ENCODE assay signal across 31 cellular contexts in the genomic region with DNA sequence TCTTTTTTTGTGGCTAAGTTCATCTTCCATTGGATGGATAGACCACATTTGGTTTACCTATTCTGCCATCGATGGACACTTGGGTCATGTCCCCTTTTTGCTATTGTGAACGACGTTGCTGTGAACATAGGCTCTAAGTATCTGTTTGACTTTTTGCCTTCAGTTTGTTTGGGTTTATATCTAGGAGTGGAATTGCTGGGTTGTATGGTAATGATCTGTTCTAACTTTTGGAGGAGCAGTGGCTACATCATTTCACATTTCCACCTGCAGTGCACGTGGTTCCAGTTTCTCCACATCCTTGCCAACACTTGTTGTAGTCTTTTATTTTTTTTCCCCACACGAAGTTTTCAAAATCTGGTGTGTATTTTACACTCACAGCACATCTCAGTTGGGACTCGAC. TPM values are rescaled to one million over a fixed set of nuclear protein-coding genes. Genes with fewer than 3 reads are reported as not detected.
"Had no signal": no experiment of that assay in that cellular context is flagged by ENCODE, and none has a peak within 500 bp of the region (broad histone marks: within the 10 kb centered on the region; RNA-seq: fewer than 3 reads in every experiment).

No MANE protein-coding gene starts in this region.

- DNase-seq: activated CD4-positive, alpha-beta T cell treated with anti-CD3 and anti-CD28 coated beads for 36 hours; activated CD4-positive, alpha-beta T cell treated with anti-CD3 and anti-CD28 coated beads, Interleukin-2, amount 10 ng/mL, durations not matched to agents 7 days and 5 days; activated CD4-positive, alpha-beta T cell treated with anti-CD3 and anti-CD28 coated beads, Interleukin-2, amount 50 U/mL, for 48 hours; activated CD8-positive, alpha-beta T cell treated with anti-CD3 and anti-CD28 coated beads, Interleukin-2, amount 10 ng/mL, durations not matched to agents 7 days and 5 days; activated gamma-delta T cell; activated naive CD4-positive, alpha-beta T cell treated with Interleukin-2 at 50 U/mL for 16 hours; activated naive CD8-positive, alpha-beta T cell treated with anti-CD3 and anti-CD28 coated beads, Interleukin-2, amount 10 ng/mL, durations not matched to agents 7 days and 5 days; activated T-cell treated with anti-CD3 and anti-CD28 coated beads, Interleukin-2, amount 50 U/mL, for 24 hours; adrenal gland; central memory CD4-positive, alpha-beta T cell; colonic mucosa; Karpas-422; NCI-H1105; NCI-H1417 treated with DMSO at 0.1 percent for 48 hours; NCI-H1694; NCI-H2029; NCI-H345; NCI-H524 treated with DMSO at 0.1 percent for 48 hours; NCI-H748 treated with DMSO at 0.1 percent for 48 hours; NK-92 treated with Interleukin-12 subunit alpha and Interleukin-12 subunit beta, amount 100 ng/mL, for 24 hours; Right ventricle myocardium superior; SW 1271; T1000 had no signal

- H3K4me1 ChIP-seq: colonic mucosa had no signal

- H3K9me3 ChIP-seq: adrenal gland, colonic mucosa had no signal

- H3K27me3 Mint-ChIP-seq: activated CD4-positive, alpha-beta T cell treated with anti-CD3 and anti-CD28 coated beads for 36 hours; activated CD4-positive, alpha-beta T cell treated with anti-CD3 and anti-CD28 coated beads, Interleukin-2, amount 10 ng/mL, durations not matched to agents 7 days and 5 days; activated naive CD4-positive, alpha-beta T cell treated with anti-CD3 and anti-CD28 coated beads, Interleukin-2, amount 50 U/mL, for 24 hours; activated naive CD8-positive, alpha-beta T cell treated with anti-CD3 and anti-CD28 coated beads, Interleukin-2, amount 10 ng/mL, durations not matched to agents 7 days and 5 days; activated T-cell treated with anti-CD3 and anti-CD28 coated beads, Interleukin-2, amount 50 U/mL, for 24 hours had no signal

- H3K27ac ChIP-seq: adrenal gland, colonic mucosa had no signal

- H3K27ac Mint-ChIP-seq: activated CD4-positive, alpha-beta T cell treated with anti-CD3 and anti-CD28 coated beads for 36 hours; activated CD4-positive, alpha-beta T cell treated with anti-CD3 and anti-CD28 coated beads, Interleukin-2, amount 10 ng/mL, durations not matched to agents 7 days and 5 days; activated CD8-positive, alpha-beta T cell treated with anti-CD3 and anti-CD28 coated beads, Interleukin-2, amount 10 ng/mL, durations not matched to agents 7 days and 5 days; activated naive CD4-positive, alpha-beta T cell treated with anti-CD3 and anti-CD28 coated beads, Interleukin-2, amount 50 U/mL, for 24 hours; activated naive CD8-positive, alpha-beta T cell treated with anti-CD3 and anti-CD28 coated beads, Interleukin-2, amount 10 ng/mL, durations not matched to agents 7 days and 5 days; activated T-cell treated with anti-CD3 and anti-CD28 coated beads, Interleukin-2, amount 50 U/mL, for 24 hours; activated T-helper 2 cell treated with anti-CD3 and anti-CD28 coated beads, Interferon-gamma antibody, Interleukin-2, Interleukin-4, amounts not matched to agents 10 μg/mL and 5 μg/mL and 100 μg/mL, durations not matched to agents 14 hours and 24 hours and 36 hours; brain had no signal

- H3K27me3 ChIP-seq: adrenal gland, colonic mucosa had no signal

- H3K9me3 Mint-ChIP-seq: activated CD4-positive, alpha-beta T cell treated with anti-CD3 and anti-CD28 coated beads, Interleukin-2, amount 10 ng/mL, durations not matched to agents 7 days and 5 days; activated naive CD4-positive, alpha-beta T cell treated with anti-CD3 and anti-CD28 coated beads, Interleukin-2, amount 50 U/mL, for 24 hours; activated naive CD8-positive, alpha-beta T cell treated with anti-CD3 and anti-CD28 coated beads, Interleukin-2, amount 10 ng/mL, durations not matched to agents 7 days and 5 days; activated T-cell treated with anti-CD3 and anti-CD28 coated beads, Interleukin-2, amount 50 U/mL, for 24 hours; activated T-helper 2 cell treated with anti-CD3 and anti-CD28 coated beads, Interferon-gamma antibody, Interleukin-2, Interleukin-4, amounts not matched to agents 10 μg/mL and 5 μg/mL and 100 μg/mL, durations not matched to agents 14 hours and 24 hours and 36 hours had no signal

- ATAC-seq: activated CD4-positive, alpha-beta T cell treated with anti-CD3 and anti-CD28 coated beads for 36 hours; activated CD4-positive, CD25-positive, alpha-beta regulatory T cell treated with anti-CD3 and anti-CD28 coated beads, Interleukin-2, amount 50 U/mL, for 24 hours; activated CD8-positive, alpha-beta T cell treated with anti-CD3 and anti-CD28 coated beads, Interleukin-2, amount 10 ng/mL, durations not matched to agents 7 days and 5 days had no signal

- H3K36me3 Mint-ChIP-seq: activated naive CD4-positive, alpha-beta T cell treated with anti-CD3 and anti-CD28 coated beads, Interleukin-2, amount 50 U/mL, for 24 hours had no signal

- H3K4me3 ChIP-seq: adrenal gland, colonic mucosa had no signal

- H3K36me3 ChIP-seq: adrenal gland, colonic mucosa had no signal

- H3K4me3 Mint-ChIP-seq: activated CD4-positive, alpha-beta T cell treated with anti-CD3 and anti-CD28 coated beads for 36 hours; activated CD4-positive, alpha-beta T cell treated with anti-CD3 and anti-CD28 coated beads, Interleukin-2, amount 10 ng/mL, durations not matched to agents 7 days and 5 days; activated CD8-positive, alpha-beta T cell treated with anti-CD3 and anti-CD28 coated beads, Interleukin-2, amount 10 ng/mL, durations not matched to agents 7 days and 5 days; activated naive CD4-positive, alpha-beta T cell treated with anti-CD3 and anti-CD28 coated beads, Interleukin-2, amount 50 U/mL, for 24 hours; activated naive CD8-positive, alpha-beta T cell treated with anti-CD3 and anti-CD28 coated beads, Interleukin-2, amount 10 ng/mL, durations not matched to agents 7 days and 5 days; activated T-cell treated with anti-CD3 and anti-CD28 coated beads, Interleukin-2, amount 50 U/mL, for 24 hours; brain had no signal

RNA-seq across cellular contexts. Expression of a gene that starts 57.6 kb away (rescaled TPM):
- total RNA-seq: chondrocyte, MCF 10A, NCI-H460, OCI-LY7 had no signal
